20 cellular contexts compared by ENCODE assay signal in genomic region chr2:71892896-71893295, GRCh38.
DNase-seq lines count a peak whose midpoint lies in the region; ATAC-seq and TF ChIP-seq lines count a peak whose summit lies in the region.
"Had no signal": no experiment of that assay in that cellular context is flagged by ENCODE, and none has a peak within 500 bp of the region (broad histone marks: within the 10 kb centered on the region; RNA-seq: fewer than 3 reads in every experiment).

No MANE protein-coding gene starts in this region.

- H3K4me1 ChIP-seq in left ventricle myocardium inferior, result peaks cover 7% of the 10 kb centered on the region
- H3K4me1 ChIP-seq: A549, Caco-2 had no signal

- no peak overlapping the region for H3K4me3 ChIP-seq in left ventricle myocardium inferior
- H3K4me3 ChIP-seq: A549, GM12878, GM23338, SJSA1 had no signal

- H3K27ac ChIP-seq in left ventricle myocardium inferior (replicated peaks), result no peak overlapping the region
- H3K27ac ChIP-seq: A549, C4-2B, SJSA1 had no signal

- in situ Hi-C loops in SK-MEL-5 (cut with HindIII; ENCODE audit: low pct_unique_long_range_greater_than_20kb, low sequenced_read_pairs), result no loop called here

- no peak for TF ChIP-seq CTCF in left ventricle myocardium inferior (IDR thresholded peaks at IDR 0.05; ENCODE audit: borderline replicate concordance)

- H3K36me3 ChIP-seq in left ventricle myocardium inferior, result no peaks in the 10 kb centered on the region
- H3K36me3 ChIP-seq: SJSA1 had no signal

- DNase-seq in cardiac septum (ENCODE audit: low spot score) (peak; percentile 54), left ventricle myocardium inferior (no peak), SK-MEL-5 (ENCODE audit: low read depth, low spot score) (peak; percentile 47), middle frontal gyrus (ENCODE audit: extremely low spot score, low spot score) (peak; percentile 3), GM03348 (ENCODE audit: low spot score) (no peak)
- DNase-seq in stimulated activated naive CD4-positive, alpha-beta T cell (lab: John Stamatoyannopoulos, UW), result no peak
- DNase-seq: Caco-2; DMS79; KBM-7; NCI-H1436; NCI-H2029; NCI-H2171; NK-92 treated with Interleukin-12 subunit alpha and Interleukin-12 subunit beta, amount 100 ng/mL, for 24 hours; PC-3 had no signal

- intact Hi-C loops in cardiac septum (cut with DNase I), result no loop called here
- intact Hi-C loops in left ventricle myocardium inferior (cut with micrococcal nuclease), result no loop called here

- H3K9me3 ChIP-seq in left ventricle myocardium inferior (replicated peaks), result no peaks in the 10 kb centered on the region
- H3K9me3 ChIP-seq: A549, Caco-2, SJSA1 had no signal

- H3K27me3 ChIP-seq in left ventricle myocardium inferior (ENCODE audit: low read depth), result no peaks in the 10 kb centered on the region
- H3K27me3 ChIP-seq: SJSA1 had no signal

- ATAC-seq in GM18519 (IDR thresholded peaks at IDR 0.05; ENCODE audit: low FRiP score, unreplicated experiment), result no peak
- ATAC-seq: A549, GM12878, GM23338, PC-3 had no signal

Comparison
In these comparisons a context has a peak if more than half of its experiments do, and no peak if none do; other contexts are left out.
1. DNase-seq: peak in cardiac septum (single experiment), SK-MEL-5 (single experiment) and middle frontal gyrus (single experiment); none in left ventricle myocardium inferior (single experiment), stimulated activated naive CD4-positive, alpha-beta T cell (0 of 6) and GM03348 (single experiment).